ENCODE assay signal across 8 cellular contexts in genomic region chrX:55717521-55718497, GRCh38. TPM values are rescaled to one million over a fixed set of nuclear protein-coding genes. Genes with fewer than 3 reads are reported as not detected.
DNase-seq lines count a peak whose midpoint lies in the region; ATAC-seq, FAIRE-seq and TF ChIP-seq lines count a peak whose summit lies in the region.

Gene RRAGB, plus strand, starts transcription at chrX:55717749. Its CDS starts 579 bp downstream, at chrX:55718328.

- no peaks in the 10 kb centered on the region for H3K79me1 ChIP-seq in H1 (ENCODE audit: low read depth, low read length)
- H3K79me1 ChIP-seq in mesenchymal stem cell (replicated peaks; ENCODE audit: low read length, poor library complexity, severe bottlenecking), result no peaks in the 10 kb centered on the region

- WGBS in H1 (ENCODE audit: extremely low coverage in 1 of 2, insufficient coverage in 1 of 2, insufficient read length in 1 of 2, insufficient replicate concordance in 2 of 2, low coverage in 1 of 2, low lambda C conversion rate in 2 of 2, missing lambda C conversion rate in 1 of 2), 2 experiments, result 4% methylated on average over 11 of the region's 46 CpGs; no CpG with 5 or more reads in 1 of the 2 experiments
- 0% methylated on average over 27 of the region's 46 CpGs for WGBS in mesenchymal stem cell

- no peak within 1 kb of the TSS for H2BK20ac ChIP-seq in H1 (ENCODE audit: low read length)

- H3K4ac ChIP-seq in H1 (replicated peaks; ENCODE audit: insufficient read length, low read depth, low read length) (no peak within 1 kb of the TSS), mesenchymal stem cell (ENCODE audit: low read depth in 1 of 2, low read length in 2 of 2) (no peak within 1 kb of the TSS)

- peak within 1 kb of the TSS; percentile 86 for H3K27ac Mint-ChIP-seq in activated CD8-positive, alpha-beta memory T cell treated with anti-CD3 and anti-CD28 coated beads, Interleukin-2, amount 10 ng/mL, durations not matched to agents 7 days and 5 days

- H3K4me2 ChIP-seq in H1 (ENCODE audit: insufficient read depth in 1 of 2, low read depth in 2 of 2, low read length in 2 of 2), result peak within 1 kb of the TSS; percentile 63 to 75
- H3K4me2 ChIP-seq in mesenchymal stem cell (ENCODE audit: low read length, poor library complexity, severe bottlenecking), result peak within 1 kb of the TSS; percentile 66

- H3K9ac ChIP-seq in H1 (replicated peaks in 1 of 4; ENCODE audit: extremely low read depth in 1 of 4, low read depth in 3 of 4, low read length in 3 of 4) (peak within 1 kb of the TSS; percentile 48 to 69 (median 55)), mesenchymal stem cell (ENCODE audit: low read length) (peak within 1 kb of the TSS; percentile 93)

- no peak within 1 kb of the TSS for H2BK15ac ChIP-seq in H1 (ENCODE audit: low read length)
- no peak within 1 kb of the TSS for H2BK15ac ChIP-seq in mesenchymal stem cell (ENCODE audit: low read depth, poor library complexity, severe bottlenecking)

- H3K4me1 ChIP-seq in H1 (replicated peaks in 1 of 4; ENCODE audit: control insufficient read depth in 3 of 4, insufficient read depth in 4 of 4, low read length in 3 of 4), result no peaks in the 10 kb centered on the region
- H3K4me1 ChIP-seq in mesenchymal stem cell (ENCODE audit: control insufficient read depth, insufficient read depth, low read depth, low read length), result no peaks in the 10 kb centered on the region

- H3K4me3 ChIP-seq in H1 (ENCODE audit: extremely low read depth in 1 of 4, insufficient read depth in 2 of 4, low read depth in 3 of 4, low read length in 4 of 4) (peak within 1 kb of the TSS; percentile 69 to 91 (median 75)), mesenchymal stem cell (ENCODE audit: insufficient read depth in 1 of 2, low read depth in 1 of 2, low read length in 2 of 2) (peak within 1 kb of the TSS; percentile 77 to 88)

- H2AK5ac ChIP-seq in H1 (ENCODE audit: low read depth, low read length) (no peak within 1 kb of the TSS), mesenchymal stem cell (ENCODE audit: low read length, severe bottlenecking) (no peak within 1 kb of the TSS)

- peak; percentile 86 for DNase-seq in COR-L47 (lab: John Stamatoyannopoulos, UW)
- DNase-seq in GM20000 (ENCODE audit: low spot score), result peak; percentile 84
- DNase-seq in HT-29 (ENCODE audit: low spot score), result peak; percentile 97
- DNase-seq in NOMO-1 (lab: John Stamatoyannopoulos, UW; ENCODE audit: unreplicated experiment in 2 of 2), result peak; percentile 89 to 91
- peak; percentile 95 for DNase-seq in activated CD8-positive, alpha-beta memory T cell treated with anti-CD3 and anti-CD28 coated beads, Interleukin-2, amount 10 ng/mL, durations not matched to agents 7 days and 5 days
- DNase-seq in H1 (ENCODE audit: low read depth in 1 of 2, low spot score in 2 of 2), result peak; percentile 75 to 81
- DNase-seq in mesenchymal stem cell, result peak; percentile 95
- DNase-seq in stimulated activated CD8-positive, alpha-beta memory T cell treated with anti-CD3 and anti-CD28 coated beads, Interleukin-12 subunit alpha, Interleukin-12 subunit beta, amount 100 ng/mL, for 4 hours (ENCODE audit: low read depth), result peak; percentile 84

- H3K27ac ChIP-seq in H1 (ENCODE audit: low read depth, low read length) (peak within 1 kb of the TSS; percentile 47; the same call in 1 of the 2 replicates), mesenchymal stem cell (ENCODE audit: low read length, poor library complexity, severe bottlenecking) (peak within 1 kb of the TSS; percentile 93)

- H3K18ac ChIP-seq in H1 (ENCODE audit: extremely low read depth, low read length), result no peak within 1 kb of the TSS
- H3K18ac ChIP-seq in mesenchymal stem cell (ENCODE audit: low read depth in 1 of 2, low read length in 2 of 2), result peak within 1 kb of the TSS; percentile 46 to 62

- H3K27me3 ChIP-seq in H1 (replicated peaks in 1 of 4; ENCODE audit: control insufficient read depth in 3 of 4, extremely low read depth in 1 of 4, insufficient read depth in 3 of 4, low read length in 3 of 4) (no peaks in the 10 kb centered on the region), mesenchymal stem cell (ENCODE audit: control insufficient read depth in 1 of 2, insufficient read depth in 1 of 2, low read length in 2 of 2) (no peaks in the 10 kb centered on the region)

- H2BK120ac ChIP-seq in H1 (replicated peaks; ENCODE audit: low read depth, low read length) (no peak within 1 kb of the TSS), mesenchymal stem cell (ENCODE audit: low read depth, low read length) (peak within 1 kb of the TSS; percentile 19)

- peaks cover 0 to 7% of the 10 kb centered on the region in 2 experiments; a peak in 2 of 4 replicates for H3K79me2 ChIP-seq in H1 (ENCODE audit: control insufficient read depth in 1 of 2, insufficient read depth in 2 of 2, low read length in 2 of 2)

- H4K20me1 ChIP-seq in H1 (replicated peaks in 1 of 2; ENCODE audit: control insufficient read depth in 1 of 2, insufficient read depth in 2 of 2, low read length in 2 of 2), result no peaks in the 10 kb centered on the region

- H4K8ac ChIP-seq in H1 (ENCODE audit: extremely low read depth, insufficient read depth, low read length) (peak within 1 kb of the TSS; percentile 75; the same call in 1 of the 2 replicates), mesenchymal stem cell (ENCODE audit: low read length) (peak within 1 kb of the TSS; percentile 90)

- peak; percentile 29 to 44 for TF ChIP-seq RAD21 in H1 (IDR thresholded peaks at IDR 0.05 in 1 of 2, conservative IDR thresholded peaks at IDR 0.05 in 1 of 2; ENCODE audit: low read depth in 2 of 2, low read length in 2 of 2)

- H3K36me3 ChIP-seq in H1 (ENCODE audit: control insufficient read depth in 2 of 4, insufficient read depth in 4 of 4, low read length in 3 of 4) (peaks cover 0 to 8% (median under 1%) of the 10 kb centered on the region in 4 experiments; a peak in 4 of 8 replicates), mesenchymal stem cell (ENCODE audit: control insufficient read depth in 1 of 2, insufficient read depth in 2 of 2, low read depth in 1 of 2, low read length in 2 of 2) (peaks cover 0 to 30% of the 10 kb centered on the region in 2 experiments)

- peak; percentile 54 for TF ChIP-seq CTCF in GM20000 (IDR thresholded peaks at IDR 0.05; ENCODE audit: extremely low read depth, missing control alignments)
- peak; percentile 26 to 34 (median 33); a peak in 3 of 4 replicates for TF ChIP-seq CTCF in H1 (IDR thresholded peaks at IDR 0.05; ENCODE audit: control extremely low read depth in 1 of 3, insufficient read depth in 1 of 3, low read depth in 1 of 3, low read length in 3 of 3)

- H2BK5ac ChIP-seq in H1 (ENCODE audit: low read depth, low read length) (no peak within 1 kb of the TSS; the same call in 1 of the 2 replicates), mesenchymal stem cell (ENCODE audit: low read depth, low read length, poor library complexity, severe bottlenecking) (peak within 1 kb of the TSS; percentile 76)

- FAIRE-seq in H1 (lab: Jason Lieb, UNC), result peak; percentile 57

- TF ChIP-seq EP300 in H1 (IDR thresholded peaks at IDR 0.05; ENCODE audit: borderline replicate concordance in 1 of 2, low read depth in 2 of 2, low read length in 2 of 2), result no peak

- H3K4me3 Mint-ChIP-seq in activated CD8-positive, alpha-beta memory T cell treated with anti-CD3 and anti-CD28 coated beads, Interleukin-2, amount 10 ng/mL, durations not matched to agents 7 days and 5 days, result peak within 1 kb of the TSS; percentile 81

- H3K9me3 ChIP-seq in H1 (ENCODE audit: insufficient read depth in 2 of 2, low read depth in 1 of 2, low read length in 1 of 2), result peaks cover 0 to 2% of the 10 kb centered on the region in 2 experiments; a peak in 2 of 4 replicates
- no peaks in the 10 kb centered on the region for H3K9me3 ChIP-seq in mesenchymal stem cell (ENCODE audit: control insufficient read depth, low read length)

- no peak within 1 kb of the TSS for H2BK12ac ChIP-seq in H1 (ENCODE audit: low read depth, low read length)
- H2BK12ac ChIP-seq in mesenchymal stem cell (ENCODE audit: low read length in 2 of 2), result no peak within 1 kb of the TSS

- peaks cover 18% of the 10 kb centered on the region for H3K4me1 Mint-ChIP-seq in activated CD8-positive, alpha-beta memory T cell treated with anti-CD3 and anti-CD28 coated beads, Interleukin-2, amount 10 ng/mL, durations not matched to agents 7 days and 5 days

- H2AFZ ChIP-seq in H1 (ENCODE audit: low read length), result peak within 1 kb of the TSS; percentile 81
- H2AFZ ChIP-seq in mesenchymal stem cell (ENCODE audit: low read depth, low read length), result peak within 1 kb of the TSS; percentile 36

- H3K56ac ChIP-seq in H1 (replicated peaks; ENCODE audit: insufficient read length, low read depth, low read length), result no peak within 1 kb of the TSS

- POLR2A ChIA-PET in H1 (lab: Charles Lee; ENCODE audit: partially characterized antibody), result no interaction called here

- H3K23ac ChIP-seq in H1 (ENCODE audit: insufficient read length) (no peak within 1 kb of the TSS), mesenchymal stem cell (ENCODE audit: low read length in 2 of 2) (no peak within 1 kb of the TSS)

- peaks cover 9% of the 10 kb centered on the region for H3K36me3 Mint-ChIP-seq in activated CD8-positive, alpha-beta memory T cell treated with anti-CD3 and anti-CD28 coated beads, Interleukin-2, amount 10 ng/mL, durations not matched to agents 7 days and 5 days

- H3K9me3 Mint-ChIP-seq in activated CD8-positive, alpha-beta memory T cell treated with anti-CD3 and anti-CD28 coated beads, Interleukin-2, amount 10 ng/mL, durations not matched to agents 7 days and 5 days (ENCODE audit: low read depth), result no peaks in the 10 kb centered on the region

- CTCF ChIA-PET in activated CD8-positive, alpha-beta memory T cell treated with anti-CD3 and anti-CD28 coated beads, Interleukin-2, amount 10 ng/mL, durations not matched to agents 7 days and 5 days (lab: Charles Lee), result interaction anchor here (0.8 to 2.2 kb wide), 5 partner anchors 9 to 230 kb away, joined by 3 to 17 read pairs (median 5); no protein-coding TSS in a partner anchor
- CTCF ChIA-PET in H1 (lab: Charles Lee; ENCODE audit: partially characterized antibody), result interaction anchor here (0.7 to 1.2 kb wide), 2 partner anchors 161 to 191 kb away, joined by 3 to 5 read pairs; no protein-coding TSS in a partner anchor

- H4K91ac ChIP-seq in H1 (replicated peaks; ENCODE audit: insufficient read length, low read length) (no peak within 1 kb of the TSS), mesenchymal stem cell (ENCODE audit: low read length) (peak within 1 kb of the TSS; percentile 61)

- no peak within 1 kb of the TSS for H4K5ac ChIP-seq in H1 (ENCODE audit: insufficient read length, low read depth, low read length)

- TF ChIP-seq POLR2A in H1 (IDR thresholded peaks at IDR 0.05; ENCODE audit: control extremely low read depth in 1 of 2, low read depth in 2 of 2, low read length in 2 of 2), result peak in 1 of 2 experiments; percentile 49; a peak in 2 of 3 replicates

- H3K14ac ChIP-seq in H1 (ENCODE audit: insufficient read length) (no peak within 1 kb of the TSS), mesenchymal stem cell (ENCODE audit: low read length in 2 of 2) (no peak within 1 kb of the TSS)

- H3K27me3 Mint-ChIP-seq in activated CD8-positive, alpha-beta memory T cell treated with anti-CD3 and anti-CD28 coated beads, Interleukin-2, amount 10 ng/mL, durations not matched to agents 7 days and 5 days, result no peaks in the 10 kb centered on the region

- H3K23me2 ChIP-seq in H1 (ENCODE audit: low read depth, low read length), result no peaks in the 10 kb centered on the region

- peak; percentile 98 for ATAC-seq in activated CD8-positive, alpha-beta memory T cell treated with anti-CD3 and anti-CD28 coated beads, Interleukin-2, amount 10 ng/mL, durations not matched to agents 7 days and 5 days

RNA-seq across cellular contexts. Expression of gene RRAGB, which starts in this region (rescaled TPM):
- 4.3 and 10.4 TPM in 2 replicates for total RNA-seq in HT-29 (2014; rRNA removed; shearing (Covaris generic))
- 1 to 10 TPM; 6.1 to 7.7 TPM for total RNA-seq in activated CD8-positive, alpha-beta memory T cell treated with anti-CD3 and anti-CD28 coated beads, Interleukin-2, amount 10 ng/mL, durations not matched to agents 7 days and 5 days
- 4.6 and 5.8 TPM in 2 replicates for total RNA-seq in H1 (2021; fragmentation: NEBNext Ultra II Directional; extraction: Animal tissue kit (Norgen Biotek cat#: 25700))
- 3.5 and 6.8 TPM in 2 replicates for polyA plus RNA-seq in H1 (2011; rRNA removed)
- 10.8 TPM for polyA plus RNA-seq in H1 (2011; cell fraction: cytosol; rRNA removed)
- polyA plus RNA-seq in H1 (2011; cell fraction: nucleus; rRNA removed), result 18.8 TPM
- 4.8 to 10.8 TPM (median 7.5 TPM) in 4 replicates for polyA plus RNA-seq in H1 (2012, experiment 1 of 2)
- polyA plus RNA-seq in H1 (2012, experiment 2 of 2), result 0.56 TPM
- polyA plus RNA-seq in H1 (2013, experiment 1 of 2), result 8.5 TPM
- polyA plus RNA-seq in H1 (2013, experiment 2 of 2), result 6.3 TPM
- polyA minus RNA-seq in H1 (2011; rRNA and poly(A)+ RNA removed), result 14.1 and 15.6 TPM in 2 replicates
- 9.9 TPM for polyA minus RNA-seq in H1 (2011; cell fraction: cytosol; rRNA and poly(A)+ RNA removed)
- polyA minus RNA-seq in H1 (2011; cell fraction: nucleus; rRNA and poly(A)+ RNA removed), result 7.4 TPM
- polyA plus RNA-seq in mesenchymal stem cell (2013, experiment 1 of 2), result 26.7 TPM
- 25.0 TPM for polyA plus RNA-seq in mesenchymal stem cell (2013, experiment 2 of 2)

Comparison
In these comparisons a context has a peak if more than half of its experiments do, and no peak if none do; other contexts are left out.
1. Peak in every context shown above with its lines: DNase-seq, ATAC-seq, H3K4me3 ChIP-seq and H3K27ac ChIP-seq.